ENCODE assay signal across 8 cellular contexts in genomic region chr16:2296662-2297505, GRCh38. TPM values are rescaled to one million over a fixed set of nuclear protein-coding genes. Genes with fewer than 3 reads are reported as not detected.
DNase-seq lines count a peak whose midpoint lies in the region; ATAC-seq and TF ChIP-seq lines count a peak whose summit lies in the region.

No MANE protein-coding gene starts in this region.

- DNase-seq in NCI-H82 (lab: John Stamatoyannopoulos, UW): peak; percentile 36
- no peak for DNase-seq in NCI-H82 treated with DMSO at 0.1 percent for 48 hours (lab: John Stamatoyannopoulos, UW; ENCODE audit: unreplicated experiment)
- peak; percentile 24 for DNase-seq in MG63
- DNase-seq in dorsolateral prefrontal cortex: no peak
- DNase-seq in neuronal stem cell (ENCODE audit: low spot score): no peak

- intact Hi-C loops in dorsolateral prefrontal cortex (cut with DNase I): no loop called here

- no peak overlapping the region for H2BK120ac ChIP-seq in neuronal stem cell (ENCODE audit: low read depth, low read length)

- peak overlapping the region; percentile 13 for H3K18ac ChIP-seq in neuronal stem cell (ENCODE audit: low read length)

- H2AFZ ChIP-seq in neuronal stem cell (ENCODE audit: low read length): no peak overlapping the region

- no peak overlapping the region for H2AK5ac ChIP-seq in neuronal stem cell (ENCODE audit: low read depth, low read length)

- WGBS in neuronal stem cell (ENCODE audit: extremely low coverage in 2 of 2, insufficient read length in 2 of 2, insufficient replicate concordance in 1 of 2), 2 donors: no CpG with 5 or more reads among the region's 23 CpGs

- TF ChIP-seq CTCF in dorsolateral prefrontal cortex (IDR thresholded peaks at IDR 0.05 in 54 of 56, conservative IDR thresholded peaks at IDR 0.05 in 2 of 56; ENCODE audit: low read depth in 1 of 56, partially characterized antibody in 56 of 56): peak in 46 of 56 donors; percentile 11 to 53 (median 29)

- H3K4ac ChIP-seq in neuronal stem cell (ENCODE audit: low read length): no peak overlapping the region

- H3K27ac ChIP-seq in dorsolateral prefrontal cortex: peak overlapping the region in 4 of 59 donors; percentile 27 to 49 (median 38)
- H3K27ac ChIP-seq in neuronal stem cell (replicated peaks; ENCODE audit: low read length): no peak overlapping the region

- H2BK5ac ChIP-seq in neuronal stem cell (ENCODE audit: low read length): peak overlapping the region; percentile 75

- no peak overlapping the region for H4K91ac ChIP-seq in neuronal stem cell (ENCODE audit: low read depth, low read length, poor library complexity)

- H2BK15ac ChIP-seq in neuronal stem cell (ENCODE audit: low read length): peak overlapping the region; percentile 26

- peak overlapping the region; percentile 44 for H3K9ac ChIP-seq in neuronal stem cell (ENCODE audit: low read depth, low read length, poor library complexity)

- H3K9me3 ChIP-seq in MG63 (no peaks in the 10 kb centered on the region), neuronal stem cell (replicated peaks in 1 of 2; ENCODE audit: control insufficient read depth in 2 of 2, insufficient read depth in 1 of 2, low read depth in 1 of 2, low read length in 2 of 2) (peaks cover 0 to 3% of the 10 kb centered on the region in 2 donors)

- H3K27me3 ChIP-seq in MG63 (no peaks in the 10 kb centered on the region), dorsolateral prefrontal cortex (no peaks in the 10 kb centered on the region), neuronal stem cell (ENCODE audit: control insufficient read depth in 3 of 3, insufficient read depth in 3 of 3, low read depth in 1 of 3, low read length in 3 of 3) (no peaks in the 10 kb centered on the region)

- ATAC-seq in HG03439 (IDR thresholded peaks at IDR 0.05; ENCODE audit: unreplicated experiment): no peak
- ATAC-seq in HG03135 (IDR thresholded peaks at IDR 0.05; ENCODE audit: unreplicated experiment): no peak
- no peak for ATAC-seq in HG03378 (IDR thresholded peaks at IDR 0.05; ENCODE audit: unreplicated experiment)

- no peaks in the 10 kb centered on the region for H3K4me1 ChIP-seq in neuronal stem cell (ENCODE audit: control insufficient read depth in 2 of 2, insufficient read depth in 1 of 2, low read depth in 1 of 2, low read length in 2 of 2)

- H3K4me3 ChIP-seq in MG63 (no peak overlapping the region), dorsolateral prefrontal cortex (no peak overlapping the region), neuronal stem cell (ENCODE audit: low read length in 2 of 2) (no peak overlapping the region)

- no peak overlapping the region for H2BK12ac ChIP-seq in neuronal stem cell (ENCODE audit: low read length)

- H4K8ac ChIP-seq in neuronal stem cell (ENCODE audit: low read depth, low read length): no peak overlapping the region

- no peaks in the 10 kb centered on the region for H3K79me1 ChIP-seq in neuronal stem cell (ENCODE audit: low read depth, low read length)

- H3K4me2 ChIP-seq in neuronal stem cell (ENCODE audit: insufficient read depth, low read length, poor library complexity, severe bottlenecking): no peak overlapping the region

- no peaks in the 10 kb centered on the region for H3K36me3 ChIP-seq in MG63
- peaks cover 0 to 11% of the 10 kb centered on the region in 2 donors for H3K36me3 ChIP-seq in neuronal stem cell (replicated peaks in 1 of 2; ENCODE audit: control insufficient read depth in 2 of 2, insufficient read depth in 2 of 2, low read length in 2 of 2)

- peak overlapping the region; percentile 60 for H3K23ac ChIP-seq in neuronal stem cell (ENCODE audit: low read depth, low read length, poor library complexity)

- H3K14ac ChIP-seq in neuronal stem cell (ENCODE audit: low read length): no peak overlapping the region

RNA-seq across cellular contexts. Expression of gene RNPS1, which starts 29.0 kb away (rescaled TPM):
- 130 and 133 TPM in 2 replicates for total RNA-seq in MG63 (2014; rRNA removed; shearing (Covaris generic); ENCODE audit: low replicate concordance)
- 100 to 1,000 TPM; 162 to 285 (median 225) TPM for total RNA-seq in dorsolateral prefrontal cortex
- polyA plus RNA-seq in neuronal stem cell (2013, experiment 1 of 2): 350 TPM
- 344 TPM for polyA plus RNA-seq in neuronal stem cell (2013, experiment 2 of 2)

RNA-seq across cellular contexts. Expression of gene ABCA3, which starts 43.6 kb away (rescaled TPM):
- 1.1 and 5.1 TPM in 2 replicates for total RNA-seq in MG63 (2014; rRNA removed; shearing (Covaris generic); ENCODE audit: low replicate concordance)
- 100 to 1,000 TPM in 77 of 120 experiments, 10 to 100 TPM in 43; 75.2 to 141 (median 103) TPM for total RNA-seq in dorsolateral prefrontal cortex
- 10.2 TPM for polyA plus RNA-seq in neuronal stem cell (2013, experiment 1 of 2)
- 10.1 TPM for polyA plus RNA-seq in neuronal stem cell (2013, experiment 2 of 2)

RNA-seq across cellular contexts. Expression of gene ECI1, which starts 45.5 kb away (rescaled TPM):
- total RNA-seq in MG63 (2014; rRNA removed; shearing (Covaris generic); ENCODE audit: low replicate concordance): 41.1 and 83.9 TPM in 2 replicates
- 10 to 100 TPM; 24.9 to 65.0 (median 34.8) TPM for total RNA-seq in dorsolateral prefrontal cortex
- 58.4 TPM for polyA plus RNA-seq in neuronal stem cell (2013, experiment 1 of 2)
- polyA plus RNA-seq in neuronal stem cell (2013, experiment 2 of 2): 57.0 TPM

Comparison
In these comparisons a context has a peak if more than half of its experiments do, and no peak if none do; other contexts are left out.
1. DNase-seq: peak in NCI-H82 (single experiment) and MG63 (single experiment); none in NCI-H82 treated with DMSO at 0.1 percent for 48 hours (single experiment), dorsolateral prefrontal cortex (0 of 10) and neuronal stem cell (single experiment).
2. RNA of gene ABCA3, which starts 43.6 kb away (total RNA-seq): 75.2 to 141 TPM in dorsolateral prefrontal cortex; 1.1 to 5.1 TPM in MG63; every median in the first group is over 10 times any median in the second.